Comparison of ENCODE assay signal across 1 cellular context in the genomic region with DNA sequence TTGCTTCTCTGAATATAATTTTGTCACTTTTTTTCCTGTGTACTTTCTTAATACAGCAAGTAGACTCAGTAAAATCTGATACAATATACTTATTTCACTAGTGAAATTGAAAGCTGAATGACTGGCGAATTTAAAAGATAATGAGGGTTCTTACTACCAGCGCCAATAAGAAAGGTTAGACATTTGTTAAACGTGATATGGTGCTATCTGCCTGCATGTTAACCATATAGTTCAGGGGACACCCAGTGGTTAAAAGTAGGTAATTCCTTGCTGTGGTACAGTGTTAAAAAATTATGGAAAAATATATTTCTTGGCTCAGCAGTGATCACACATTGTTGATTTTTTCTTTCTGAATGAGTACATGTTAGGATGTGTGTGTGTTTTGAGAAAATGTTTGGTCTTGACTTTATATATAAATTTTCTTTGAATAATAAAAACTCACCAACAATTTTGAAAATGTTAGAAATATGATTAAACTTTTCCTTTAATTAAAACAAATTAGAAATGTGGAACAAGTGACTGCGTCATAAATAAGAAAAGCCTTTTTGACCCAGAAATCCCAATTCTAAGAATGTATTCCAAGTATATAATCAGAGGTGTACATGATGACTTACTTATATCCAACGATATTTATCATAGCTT.
TF ChIP-seq lines count a peak whose summit lies in the region.

No MANE protein-coding gene starts in this region.

TF ChIP-seq in K562, 482 proteins besides CTCF, POLR2A, EP300 and RAD21 (continued from another document):
- TF ChIP-seq ZNF592 (IDR thresholded peaks at IDR 0.05) (0 out of 2 replicates have a peak, but pooled peaks have one; percentile 15), JUND (IDR thresholded peaks at IDR 0.05; ENCODE audit: borderline replicate concordance, low read depth, low read length) (peak; percentile 23; the same call in 1 of the 2 replicates), JUND (tag; IDR thresholded peaks at IDR 0.05; ENCODE audit: borderline replicate concordance, low read depth, low read length) (no peak), SMC3 (conservative IDR thresholded peaks at IDR 0.05; ENCODE audit: insufficient read depth, low read depth, low read length) (peak; percentile 60; the same call in 1 of the 2 replicates), SREBF1 (IDR thresholded peaks at IDR 0.05; ENCODE audit: borderline replicate concordance, low read depth, low read length) (no peak), ZFPM2 (CRISPR knock-in tag; IDR thresholded peaks at IDR 0.05) (no peak), RUNX1 (IDR thresholded peaks at IDR 0.05; ENCODE audit: low read depth) (no peak), ZNF778 (CRISPR knock-in tag; IDR thresholded peaks at IDR 0.05) (no peak), ZNF140 (CRISPR knock-in tag; IDR thresholded peaks at IDR 0.05) (no peak), FOS (IDR thresholded peaks at IDR 0.05; ENCODE audit: extremely low read depth, insufficient read length) (no peak), CBX5 (IDR thresholded peaks at IDR 0.05; ENCODE audit: borderline replicate concordance, low read depth) (no peak), ZKSCAN1 (IDR thresholded peaks at IDR 0.05; ENCODE audit: low read depth, low read length) (no peak), HMBOX1 (IDR thresholded peaks at IDR 0.05) (peak; percentile 32; the same call in 1 of the 2 replicates), NFE2 (IDR thresholded peaks at IDR 0.05; ENCODE audit: low read depth) (peak; percentile 25; the same call in 1 of the 2 replicates), MAFG (tag; conservative IDR thresholded peaks at IDR 0.05) (peak; percentile 56), RCOR1 (IDR thresholded peaks at IDR 0.05; ENCODE audit: borderline replicate concordance in 1 of 2, low read depth in 2 of 2, low read length in 2 of 2) (0 out of 4 replicates have a peak, but pooled peaks of 1 of the 2 experiments have one; percentile 30), ZNF561 (CRISPR knock-in tag; conservative IDR thresholded peaks at IDR 0.05) (no peak), RBM22 (IDR thresholded peaks at IDR 0.05; ENCODE audit: low read depth, low read length, poor library complexity, severe bottlenecking) (no peak), TGIF2 (CRISPR knock-in tag; IDR thresholded peaks at IDR 0.05) (no peak)
- TF ChIP-seq, protein P1, sequence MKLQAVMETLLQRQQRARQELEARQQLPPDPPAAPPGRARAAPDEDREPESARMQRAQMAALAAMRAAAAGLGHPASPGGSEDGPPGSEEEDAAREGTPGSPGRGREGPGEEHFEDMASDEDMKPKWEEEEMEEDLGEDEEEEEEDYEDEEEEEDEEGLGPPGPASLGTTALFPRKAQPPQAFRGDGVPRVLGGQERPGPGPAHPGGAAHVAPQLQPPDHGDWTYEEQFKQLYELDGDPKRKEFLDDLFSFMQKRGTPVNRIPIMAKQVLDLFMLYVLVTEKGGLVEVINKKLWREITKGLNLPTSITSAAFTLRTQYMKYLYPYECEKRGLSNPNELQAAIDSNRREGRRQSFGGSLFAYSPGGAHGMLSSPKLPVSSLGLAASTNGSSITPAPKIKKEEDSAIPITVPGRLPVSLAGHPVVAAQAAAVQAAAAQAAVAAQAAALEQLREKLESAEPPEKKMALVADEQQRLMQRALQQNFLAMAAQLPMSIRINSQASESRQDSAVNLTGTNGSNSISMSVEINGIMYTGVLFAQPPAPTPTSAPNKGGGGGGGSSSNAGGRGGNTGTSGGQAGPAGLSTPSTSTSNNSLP (IDR thresholded peaks at IDR 0.05; ENCODE audit: borderline replicate concordance, low read depth, low read length): peak; percentile 80; the same call in 1 of the 2 replicates
- TF ChIP-seq, protein P2, sequence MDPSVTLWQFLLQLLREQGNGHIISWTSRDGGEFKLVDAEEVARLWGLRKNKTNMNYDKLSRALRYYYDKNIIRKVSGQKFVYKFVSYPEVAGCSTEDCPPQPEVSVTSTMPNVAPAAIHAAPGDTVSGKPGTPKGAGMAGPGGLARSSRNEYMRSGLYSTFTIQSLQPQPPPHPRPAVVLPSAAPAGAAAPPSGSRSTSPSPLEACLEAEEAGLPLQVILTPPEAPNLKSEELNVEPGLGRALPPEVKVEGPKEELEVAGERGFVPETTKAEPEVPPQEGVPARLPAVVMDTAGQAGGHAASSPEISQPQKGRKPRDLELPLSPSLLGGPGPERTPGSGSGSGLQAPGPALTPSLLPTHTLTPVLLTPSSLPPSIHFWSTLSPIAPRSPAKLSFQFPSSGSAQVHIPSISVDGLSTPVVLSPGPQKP (CRISPR knock-in tag; IDR thresholded peaks at IDR 0.05): no peak
